Comparison of ENCODE assay signal across 17 cellular contexts in genomic region chr1:33711511-33711910, GRCh38.
DNase-seq lines count a peak whose midpoint lies in the region; ATAC-seq and TF ChIP-seq lines count a peak whose summit lies in the region.
"Had no signal": no experiment of that assay in that cellular context is flagged by ENCODE, and none has a peak within 500 bp of the region (broad histone marks: within the 10 kb centered on the region; RNA-seq: fewer than 3 reads in every experiment).

No MANE protein-coding gene starts in this region.

- DNase-seq in NCI-H2171 treated with DMSO at 0.1 percent for 48 hours (lab: John Stamatoyannopoulos, UW) (peak; percentile 23), NCI-H2171 (lab: John Stamatoyannopoulos, UW) (no peak), NCI-H69 (lab: John Stamatoyannopoulos, UW) (peak; percentile 1), islet precursor cell (peak; percentile 34), foreskin keratinocyte (no peak), right lobe of liver (no peak)
- DNase-seq in T-helper 2 cell treated with Interferon-gamma antibody and Interleukin-4, amounts not matched to agents 5 μg/mL and 100 μg/mL, for 36 hours (ENCODE audit: low spot score): no peak
- no peak for DNase-seq in activated CD8-positive, alpha-beta memory T cell treated with anti-CD3 and anti-CD28 coated beads, Interleukin-2, amount 50 U/mL, for 4 hours
- DNase-seq: ACHN; C1 segment of cervical spinal cord; CD8-positive, alpha-beta T cell; MV-4-11; NCI-H1105 treated with DMSO at 0.1 percent for 48 hours had no signal

- H3K4me3 Mint-ChIP-seq in T-helper 2 cell treated with Interferon-gamma antibody and Interleukin-4, amounts not matched to agents 5 μg/mL and 100 μg/mL, for 36 hours: no peak overlapping the region
- H3K4me3 Mint-ChIP-seq: CD8-positive, alpha-beta T cell had no signal

- WGBS in right lobe of liver (ENCODE audit: insufficient coverage, low coverage, low lambda C conversion rate, missing lambda C conversion rate): 36% methylated on average over 6 of the region's 6 CpGs

- no peaks in the 10 kb centered on the region for H3K4me1 ChIP-seq in foreskin keratinocyte
- no peaks in the 10 kb centered on the region for H3K4me1 ChIP-seq in right lobe of liver

- H3K4me3 ChIP-seq in right lobe of liver: no peak overlapping the region
- H3K4me3 ChIP-seq: SJSA1 had no signal

- H3K36me3 ChIP-seq in right lobe of liver: no peaks in the 10 kb centered on the region
- H3K36me3 ChIP-seq: SJSA1 had no signal

- no peak for TF ChIP-seq CTCF in foreskin keratinocyte (conservative IDR thresholded peaks at IDR 0.05)
- no peak for TF ChIP-seq CTCF in right lobe of liver (IDR thresholded peaks at IDR 0.05)

- no peaks in the 10 kb centered on the region for H3K9me3 ChIP-seq in right lobe of liver
- H3K9me3 ChIP-seq: SJSA1 had no signal

- no peak for TF ChIP-seq POLR2A in right lobe of liver (IDR thresholded peaks at IDR 0.05)

- ATAC-seq in foreskin keratinocyte (no peak), right lobe of liver (no peak)
- ATAC-seq: CD8-positive, alpha-beta T cell; Right ventricle myocardium inferior had no signal

- no peak overlapping the region for H3K27ac ChIP-seq in foreskin keratinocyte
- H3K27ac ChIP-seq in right lobe of liver: no peak overlapping the region
- H3K27ac ChIP-seq: 22Rv1, KMS-11, SJSA1 had no signal

- H3K27ac Mint-ChIP-seq in T-helper 2 cell treated with Interferon-gamma antibody and Interleukin-4, amounts not matched to agents 5 μg/mL and 100 μg/mL, for 36 hours: no peak overlapping the region
- H3K27ac Mint-ChIP-seq: CD8-positive, alpha-beta T cell had no signal

- H3K4me1 Mint-ChIP-seq in T-helper 2 cell treated with Interferon-gamma antibody and Interleukin-4, amounts not matched to agents 5 μg/mL and 100 μg/mL, for 36 hours (ENCODE audit: low read depth): no peaks in the 10 kb centered on the region

- H3K9me3 Mint-ChIP-seq in T-helper 2 cell treated with Interferon-gamma antibody and Interleukin-4, amounts not matched to agents 5 μg/mL and 100 μg/mL, for 36 hours: no peaks in the 10 kb centered on the region
- H3K9me3 Mint-ChIP-seq: CD8-positive, alpha-beta T cell had no signal

- intact Hi-C loops in right lobe of liver (cut with DNase I): no loop called here

- H3K27me3 ChIP-seq in foreskin keratinocyte (no peaks in the 10 kb centered on the region), right lobe of liver (no peaks in the 10 kb centered on the region)
- H3K27me3 ChIP-seq: SJSA1 had no signal

- no peaks in the 10 kb centered on the region for H3K36me3 Mint-ChIP-seq in T-helper 2 cell treated with Interferon-gamma antibody and Interleukin-4, amounts not matched to agents 5 μg/mL and 100 μg/mL, for 36 hours (ENCODE audit: low read depth)
- H3K36me3 Mint-ChIP-seq: CD8-positive, alpha-beta T cell had no signal

- peaks cover 2% of the 10 kb centered on the region for H3K27me3 Mint-ChIP-seq in T-helper 2 cell treated with Interferon-gamma antibody and Interleukin-4, amounts not matched to agents 5 μg/mL and 100 μg/mL, for 36 hours (ENCODE audit: low read depth)

Comparison
In these comparisons a context has a peak if more than half of its experiments do, and no peak if none do; other contexts are left out.
1. DNase-seq: peak in NCI-H2171 treated with DMSO at 0.1 percent for 48 hours (single experiment), NCI-H69 (single experiment) and islet precursor cell (single experiment); none in NCI-H2171 (single experiment), foreskin keratinocyte (0 of 2), T-helper 2 cell treated with Interferon-gamma antibody and Interleukin-4, amounts not matched to agents 5 μg/mL and 100 μg/mL, for 36 hours (single experiment), right lobe of liver (0 of 3) and activated CD8-positive, alpha-beta memory T cell treated with anti-CD3 and anti-CD28 coated beads, Interleukin-2, amount 50 U/mL, for 4 hours (single experiment).